ENCODE assay signal across 1 cellular context in the genomic region with DNA sequence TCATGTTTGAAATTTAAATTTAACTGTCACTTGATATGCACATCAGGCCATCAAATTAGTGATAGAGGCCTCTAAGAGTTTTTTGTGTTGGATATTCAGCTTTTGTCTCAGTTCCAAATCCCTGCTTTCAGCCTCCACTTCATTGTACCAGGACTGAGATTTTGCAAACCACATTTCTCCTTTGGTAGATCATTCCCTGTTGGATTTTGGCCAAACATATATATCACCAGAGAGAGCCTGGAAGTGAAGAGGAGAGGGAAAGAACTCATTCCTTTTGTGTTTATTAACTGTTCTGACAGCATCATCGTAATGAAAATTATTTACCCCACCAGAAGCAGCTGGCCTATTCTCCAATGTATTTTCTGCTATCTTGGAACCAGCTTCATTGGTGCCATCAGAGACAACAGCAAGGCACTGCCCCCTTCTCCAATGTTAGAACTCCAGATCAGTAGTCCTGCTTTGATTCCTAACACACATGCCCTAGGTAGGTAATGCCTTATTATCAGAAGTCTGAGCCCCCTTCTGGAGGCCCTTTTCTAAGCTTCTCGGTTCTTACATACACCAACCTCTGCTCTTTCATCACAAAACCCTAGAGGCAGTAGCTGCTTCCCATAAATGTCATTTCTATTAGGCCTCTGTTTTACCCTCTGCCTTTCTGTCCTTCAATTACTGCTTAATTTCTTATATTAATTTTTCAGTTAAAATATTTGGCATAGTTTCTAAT.
TF ChIP-seq lines count a peak whose summit lies in the region.

No MANE protein-coding gene starts in this region.

TF ChIP-seq in GM23338, 12 proteins besides CTCF, POLR2A, EP300 and RAD21:
- TF ChIP-seq, protein P1, sequence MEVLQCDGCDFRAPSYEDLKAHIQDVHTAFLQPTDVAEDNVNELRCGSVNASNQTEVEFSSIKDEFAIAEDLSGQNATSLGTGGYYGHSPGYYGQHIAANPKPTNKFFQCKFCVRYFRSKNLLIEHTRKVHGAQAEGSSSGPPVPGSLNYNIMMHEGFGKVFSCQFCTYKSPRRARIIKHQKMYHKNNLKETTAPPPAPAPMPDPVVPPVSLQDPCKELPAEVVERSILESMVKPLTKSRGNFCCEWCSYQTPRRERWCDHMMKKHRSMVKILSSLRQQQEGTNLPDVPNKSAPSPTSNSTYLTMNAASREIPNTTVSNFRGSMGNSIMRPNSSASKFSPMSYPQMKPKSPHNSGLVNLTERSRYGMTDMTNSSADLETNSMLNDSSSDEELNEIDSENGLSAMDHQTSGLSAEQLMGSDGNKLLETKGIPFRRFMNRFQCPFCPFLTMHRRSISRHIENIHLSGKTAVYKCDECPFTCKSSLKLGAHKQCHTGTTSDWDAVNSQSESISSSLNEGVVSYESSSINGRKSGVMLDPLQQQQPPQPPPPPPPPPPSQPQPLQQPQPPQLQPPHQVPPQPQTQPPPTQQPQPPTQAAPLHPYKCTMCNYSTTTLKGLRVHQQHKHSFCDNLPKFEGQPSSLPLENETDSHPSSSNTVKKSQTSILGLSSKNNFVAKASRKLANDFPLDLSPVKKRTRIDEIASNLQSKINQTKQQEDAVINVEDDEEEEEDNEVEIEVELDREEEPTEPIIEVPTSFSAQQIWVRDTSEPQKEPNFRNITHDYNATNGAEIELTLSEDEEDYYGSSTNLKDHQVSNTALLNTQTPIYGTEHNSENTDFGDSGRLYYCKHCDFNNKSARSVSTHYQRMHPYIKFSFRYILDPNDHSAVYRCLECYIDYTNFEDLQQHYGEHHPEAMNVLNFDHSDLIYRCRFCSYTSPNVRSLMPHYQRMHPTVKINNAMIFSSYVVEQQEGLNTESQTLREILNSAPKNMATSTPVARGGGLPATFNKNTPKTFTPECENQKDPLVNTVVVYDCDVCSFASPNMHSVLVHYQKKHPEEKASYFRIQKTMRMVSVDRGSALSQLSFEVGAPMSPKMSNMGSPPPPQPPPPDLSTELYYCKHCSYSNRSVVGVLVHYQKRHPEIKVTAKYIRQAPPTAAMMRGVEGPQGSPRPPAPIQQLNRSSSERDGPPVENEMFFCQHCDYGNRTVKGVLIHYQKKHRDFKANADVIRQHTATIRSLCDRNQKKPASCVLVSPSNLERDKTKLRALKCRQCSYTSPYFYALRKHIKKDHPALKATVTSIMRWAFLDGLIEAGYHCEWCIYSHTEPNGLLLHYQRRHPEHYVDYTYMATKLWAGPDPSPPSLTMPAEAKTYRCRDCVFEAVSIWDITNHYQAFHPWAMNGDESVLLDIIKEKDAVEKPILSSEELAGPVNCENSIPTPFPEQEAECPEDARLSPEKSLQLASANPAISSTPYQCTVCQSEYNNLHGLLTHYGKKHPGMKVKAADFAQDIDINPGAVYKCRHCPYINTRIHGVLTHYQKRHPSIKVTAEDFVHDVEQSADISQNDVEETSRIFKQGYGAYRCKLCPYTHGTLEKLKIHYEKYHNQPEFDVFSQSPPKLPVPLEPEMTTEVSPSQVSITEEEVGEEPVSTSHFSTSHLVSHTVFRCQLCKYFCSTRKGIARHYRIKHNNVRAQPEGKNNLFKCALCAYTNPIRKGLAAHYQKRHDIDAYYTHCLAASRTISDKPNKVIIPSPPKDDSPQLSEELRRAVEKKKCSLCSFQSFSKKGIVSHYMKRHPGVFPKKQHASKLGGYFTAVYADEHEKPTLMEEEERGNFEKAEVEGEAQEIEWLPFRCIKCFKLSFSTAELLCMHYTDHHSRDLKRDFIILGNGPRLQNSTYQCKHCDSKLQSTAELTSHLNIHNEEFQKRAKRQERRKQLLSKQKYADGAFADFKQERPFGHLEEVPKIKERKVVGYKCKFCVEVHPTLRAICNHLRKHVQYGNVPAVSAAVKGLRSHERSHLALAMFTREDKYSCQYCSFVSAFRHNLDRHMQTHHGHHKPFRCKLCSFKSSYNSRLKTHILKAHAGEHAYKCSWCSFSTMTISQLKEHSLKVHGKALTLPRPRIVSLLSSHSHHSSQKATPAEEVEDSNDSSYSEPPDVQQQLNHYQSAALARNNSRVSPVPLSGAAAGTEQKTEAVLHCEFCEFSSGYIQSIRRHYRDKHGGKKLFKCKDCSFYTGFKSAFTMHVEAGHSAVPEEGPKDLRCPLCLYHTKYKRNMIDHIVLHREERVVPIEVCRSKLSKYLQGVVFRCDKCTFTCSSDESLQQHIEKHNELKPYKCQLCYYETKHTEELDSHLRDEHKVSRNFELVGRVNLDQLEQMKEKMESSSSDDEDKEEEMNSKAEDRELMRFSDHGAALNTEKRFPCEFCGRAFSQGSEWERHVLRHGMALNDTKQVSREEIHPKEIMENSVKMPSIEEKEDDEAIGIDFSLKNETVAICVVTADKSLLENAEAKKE (CRISPR knock-in tag; IDR thresholded peaks at IDR 0.05), result no peak
- no peak for TF ChIP-seq ZNF114 (CRISPR knock-in tag; IDR thresholded peaks at IDR 0.05)
- TF ChIP-seq STAT1 (IDR thresholded peaks at IDR 0.05; ENCODE audit: unreplicated experiment), result no peak
- TF ChIP-seq, protein P2, sequence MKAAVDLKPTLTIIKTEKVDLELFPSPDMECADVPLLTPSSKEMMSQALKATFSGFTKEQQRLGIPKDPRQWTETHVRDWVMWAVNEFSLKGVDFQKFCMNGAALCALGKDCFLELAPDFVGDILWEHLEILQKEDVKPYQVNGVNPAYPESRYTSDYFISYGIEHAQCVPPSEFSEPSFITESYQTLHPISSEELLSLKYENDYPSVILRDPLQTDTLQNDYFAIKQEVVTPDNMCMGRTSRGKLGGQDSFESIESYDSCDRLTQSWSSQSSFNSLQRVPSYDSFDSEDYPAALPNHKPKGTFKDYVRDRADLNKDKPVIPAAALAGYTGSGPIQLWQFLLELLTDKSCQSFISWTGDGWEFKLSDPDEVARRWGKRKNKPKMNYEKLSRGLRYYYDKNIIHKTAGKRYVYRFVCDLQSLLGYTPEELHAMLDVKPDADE (IDR thresholded peaks at IDR 0.05), result no peak
- no peak for TF ChIP-seq ZNF331 (CRISPR knock-in tag; IDR thresholded peaks at IDR 0.05; ENCODE audit: low read depth)
- no peak for TF ChIP-seq CREB1 (CRISPR knock-in tag; IDR thresholded peaks at IDR 0.05; ENCODE audit: low read depth)
- TF ChIP-seq EZH2phosphoT487 (IDR thresholded peaks at IDR 0.05; ENCODE audit: unreplicated experiment), result no peak
- TF ChIP-seq NANOG (IDR thresholded peaks at IDR 0.05; ENCODE audit: borderline replicate concordance), result no peak
- no peak for TF ChIP-seq POLR2AphosphoS5 (IDR thresholded peaks at IDR 0.05; ENCODE audit: low read depth)
- no peak for TF ChIP-seq EZH2 (IDR thresholded peaks at IDR 0.05; ENCODE audit: low read depth, unreplicated experiment)
- TF ChIP-seq, protein P3, sequence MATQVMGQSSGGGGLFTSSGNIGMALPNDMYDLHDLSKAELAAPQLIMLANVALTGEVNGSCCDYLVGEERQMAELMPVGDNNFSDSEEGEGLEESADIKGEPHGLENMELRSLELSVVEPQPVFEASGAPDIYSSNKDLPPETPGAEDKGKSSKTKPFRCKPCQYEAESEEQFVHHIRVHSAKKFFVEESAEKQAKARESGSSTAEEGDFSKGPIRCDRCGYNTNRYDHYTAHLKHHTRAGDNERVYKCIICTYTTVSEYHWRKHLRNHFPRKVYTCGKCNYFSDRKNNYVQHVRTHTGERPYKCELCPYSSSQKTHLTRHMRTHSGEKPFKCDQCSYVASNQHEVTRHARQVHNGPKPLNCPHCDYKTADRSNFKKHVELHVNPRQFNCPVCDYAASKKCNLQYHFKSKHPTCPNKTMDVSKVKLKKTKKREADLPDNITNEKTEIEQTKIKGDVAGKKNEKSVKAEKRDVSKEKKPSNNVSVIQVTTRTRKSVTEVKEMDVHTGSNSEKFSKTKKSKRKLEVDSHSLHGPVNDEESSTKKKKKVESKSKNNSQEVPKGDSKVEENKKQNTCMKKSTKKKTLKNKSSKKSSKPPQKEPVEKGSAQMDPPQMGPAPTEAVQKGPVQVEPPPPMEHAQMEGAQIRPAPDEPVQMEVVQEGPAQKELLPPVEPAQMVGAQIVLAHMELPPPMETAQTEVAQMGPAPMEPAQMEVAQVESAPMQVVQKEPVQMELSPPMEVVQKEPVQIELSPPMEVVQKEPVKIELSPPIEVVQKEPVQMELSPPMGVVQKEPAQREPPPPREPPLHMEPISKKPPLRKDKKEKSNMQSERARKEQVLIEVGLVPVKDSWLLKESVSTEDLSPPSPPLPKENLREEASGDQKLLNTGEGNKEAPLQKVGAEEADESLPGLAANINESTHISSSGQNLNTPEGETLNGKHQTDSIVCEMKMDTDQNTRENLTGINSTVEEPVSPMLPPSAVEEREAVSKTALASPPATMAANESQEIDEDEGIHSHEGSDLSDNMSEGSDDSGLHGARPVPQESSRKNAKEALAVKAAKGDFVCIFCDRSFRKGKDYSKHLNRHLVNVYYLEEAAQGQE (IDR thresholded peaks at IDR 0.05; ENCODE audit: unreplicated experiment), result no peak
- TF ChIP-seq JUNB (IDR thresholded peaks at IDR 0.05; ENCODE audit: unreplicated experiment), result no peak
